ENCODE assay signal across 9 cellular contexts in the genomic region with DNA sequence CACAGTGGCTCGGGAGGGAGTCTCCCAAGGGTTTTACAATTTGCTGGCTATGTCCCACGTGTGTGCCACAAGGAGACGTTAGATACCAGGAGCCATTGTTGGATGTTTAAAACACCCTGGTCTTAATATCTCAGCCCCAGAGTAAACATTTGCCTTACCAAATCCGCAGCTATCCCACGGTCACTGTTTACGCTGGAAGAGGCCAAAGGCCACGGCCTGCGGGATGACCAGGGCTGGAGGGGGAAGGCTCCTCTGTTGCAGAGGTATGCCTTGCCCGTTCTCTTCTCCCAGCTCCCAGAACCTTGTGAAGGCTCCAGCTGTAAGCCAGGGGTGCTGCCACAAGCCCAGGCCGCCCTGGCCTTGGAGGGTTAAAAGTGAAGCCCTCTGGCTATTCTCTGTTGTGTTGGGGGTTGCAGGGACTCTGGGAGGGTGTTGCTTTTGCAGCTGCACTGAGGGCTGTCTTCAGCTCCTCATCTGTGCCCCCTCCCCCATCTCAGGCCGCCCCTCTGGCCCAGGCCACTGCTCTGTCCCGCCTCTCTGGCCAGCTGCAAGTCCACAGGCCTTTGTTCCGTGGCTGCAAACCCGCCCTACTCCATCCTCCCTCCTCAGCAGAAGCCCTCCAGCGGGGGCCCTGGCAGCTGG. TPM values are rescaled to one million over a fixed set of nuclear protein-coding genes. Genes with fewer than 3 reads are reported as not detected.
DNase-seq lines count a peak whose midpoint lies in the region; ATAC-seq and TF ChIP-seq lines count a peak whose summit lies in the region.
"Had no signal": no experiment of that assay in that cellular context is flagged by ENCODE, and none has a peak within 500 bp of the region (broad histone marks: within the 10 kb centered on the region; RNA-seq: fewer than 3 reads in every experiment).

No MANE protein-coding gene starts in this region.

- WGBS in SK-N-SH (ENCODE audit: low lambda C conversion rate): 92% methylated on average over 11 of the region's 15 CpGs

- H3K4me3 ChIP-seq in SK-N-SH (ENCODE audit: low read depth in 2 of 2, low read length in 1 of 2) (no peak overlapping the region), endocrine pancreas (ENCODE audit: control insufficient read depth, insufficient read depth, low read length) (peak overlapping the region; percentile 46), thoracic aorta (peak overlapping the region; percentile 87)

- TF ChIP-seq CTCF in SK-N-SH (IDR thresholded peaks at IDR 0.05): no peak
- TF ChIP-seq CTCF in thoracic aorta (IDR thresholded peaks at IDR 0.05): no peak

- H3K79me2 ChIP-seq in SK-N-SH (ENCODE audit: insufficient read depth): peaks cover 28% of the 10 kb centered on the region; the same call in 1 of the 2 replicates

- H3F3A ChIP-seq in SK-N-SH (replicated peaks; ENCODE audit: insufficient read depth): no peaks in the 10 kb centered on the region

- H4K20me1 ChIP-seq in SK-N-SH (ENCODE audit: insufficient read depth): no peaks in the 10 kb centered on the region

- ATAC-seq in SK-N-SH treated with all-trans-retinoic acid at 6 μM for 48 hours: no peak
- no peak for ATAC-seq in thoracic aorta (ENCODE audit: insufficient number of reproducible peaks, low FRiP score, low read depth)
- no peak for ATAC-seq in HG02870 (IDR thresholded peaks at IDR 0.05; ENCODE audit: unreplicated experiment)

- CTCF ChIA-PET in SK-N-SH (lab: Yijun Ruan, JAX): interaction anchor here (1.1 to 1.8 kb wide), 2 partner anchors 53 to 55 kb away, joined by 3 to 5 read pairs; no protein-coding TSS in a partner anchor

- no peak overlapping the region for H3K4me2 ChIP-seq in SK-N-SH

- H3K9me3 ChIP-seq in SK-N-SH (no peaks in the 10 kb centered on the region), endocrine pancreas (ENCODE audit: control insufficient read depth, low read length) (no peaks in the 10 kb centered on the region), thoracic aorta (no peaks in the 10 kb centered on the region)

- H3K9ac ChIP-seq in SK-N-SH: no peak overlapping the region
- peak overlapping the region; percentile 49 for H3K9ac ChIP-seq in endocrine pancreas (ENCODE audit: control insufficient read depth, insufficient read depth, low read length)

- H3K4me1 ChIP-seq in SK-N-SH (ENCODE audit: control insufficient read depth in 1 of 2, insufficient read depth in 2 of 2, low read depth in 1 of 2, low read length in 1 of 2) (peaks cover 6 to 36% of the 10 kb centered on the region in 2 experiments; a peak in 2 of 4 replicates), endocrine pancreas (ENCODE audit: control insufficient read depth, insufficient read depth, low read length) (peaks cover 24% of the 10 kb centered on the region), thoracic aorta (ENCODE audit: control insufficient read depth in 1 of 2, low read depth in 2 of 2) (peaks cover 60 to 74% of the 10 kb centered on the region in 2 donors)

- H3K9me2 ChIP-seq in SK-N-SH: no peaks in the 10 kb centered on the region

- TF ChIP-seq EP300 in SK-N-SH (IDR thresholded peaks at IDR 0.05; ENCODE audit: borderline replicate concordance in 1 of 2, low read depth in 1 of 2, low read length in 1 of 2): no peak

- DNase-seq in SK-N-SH (peak; percentile 67), mesenteric fat pad (ENCODE audit: low spot score) (peak; percentile 86), thoracic aorta (ENCODE audit: low spot score) (no peak), RPMI8226 (no peak), NCI-H446 (lab: John Stamatoyannopoulos, UW) (no peak)
- DNase-seq: NCI-H2227 treated with DMSO at 0.1 percent for 48 hours had no signal

- H2AFZ ChIP-seq in SK-N-SH (ENCODE audit: low read depth): no peak overlapping the region

- no peak for TF ChIP-seq RAD21 in SK-N-SH (IDR thresholded peaks at IDR 0.05; ENCODE audit: low read length)

- POLR2A ChIA-PET in SK-N-SH (lab: Yijun Ruan, JAX): interaction anchor here (2.1 kb wide), 1 partner anchor 56 kb away, joined by 6 read pairs; no protein-coding TSS in a partner anchor

- H3K27me3 ChIP-seq in SK-N-SH (ENCODE audit: insufficient read depth): no peaks in the 10 kb centered on the region
- H3K27me3 ChIP-seq in endocrine pancreas (ENCODE audit: control insufficient read depth, insufficient read depth, low read length): no peaks in the 10 kb centered on the region
- no peaks in the 10 kb centered on the region for H3K27me3 ChIP-seq in thoracic aorta (replicated peaks; ENCODE audit: insufficient read depth)

- H3K36me3 ChIP-seq in SK-N-SH (replicated peaks in 1 of 2; ENCODE audit: control insufficient read depth in 1 of 2, insufficient read depth in 2 of 2, low read length in 1 of 2) (no peaks in the 10 kb centered on the region), endocrine pancreas (ENCODE audit: control insufficient read depth, insufficient read depth, low read length) (no peaks in the 10 kb centered on the region), thoracic aorta (no peaks in the 10 kb centered on the region)

- H3K27ac ChIP-seq in SK-N-SH (ENCODE audit: low read depth in 2 of 2, low read length in 1 of 2): no peak overlapping the region; a peak in 1 of 4 replicates
- H3K27ac ChIP-seq in thoracic aorta: peak overlapping the region; percentile 90 to 91

TF ChIP-seq in SK-N-SH, 30 proteins besides CTCF, POLR2A, EP300 and RAD21 (continues in another document):
- no peak for TF ChIP-seq SMC3 (IDR thresholded peaks at IDR 0.05; ENCODE audit: low read depth, low read length)
- no peak for TF ChIP-seq YY1 (IDR thresholded peaks at IDR 0.05; ENCODE audit: low read depth)
- TF ChIP-seq GABPA (IDR thresholded peaks at IDR 0.05; ENCODE audit: low read depth): no peak
- TF ChIP-seq NRF1 (IDR thresholded peaks at IDR 0.05; ENCODE audit: low read depth, low read length): no peak
- TF ChIP-seq NFIC (IDR thresholded peaks at IDR 0.05; ENCODE audit: borderline replicate concordance): no peak
- TF ChIP-seq POLR2AphosphoS5 (IDR thresholded peaks at IDR 0.05; ENCODE audit: low read depth, low read length): no peak
- TF ChIP-seq, protein P1, sequence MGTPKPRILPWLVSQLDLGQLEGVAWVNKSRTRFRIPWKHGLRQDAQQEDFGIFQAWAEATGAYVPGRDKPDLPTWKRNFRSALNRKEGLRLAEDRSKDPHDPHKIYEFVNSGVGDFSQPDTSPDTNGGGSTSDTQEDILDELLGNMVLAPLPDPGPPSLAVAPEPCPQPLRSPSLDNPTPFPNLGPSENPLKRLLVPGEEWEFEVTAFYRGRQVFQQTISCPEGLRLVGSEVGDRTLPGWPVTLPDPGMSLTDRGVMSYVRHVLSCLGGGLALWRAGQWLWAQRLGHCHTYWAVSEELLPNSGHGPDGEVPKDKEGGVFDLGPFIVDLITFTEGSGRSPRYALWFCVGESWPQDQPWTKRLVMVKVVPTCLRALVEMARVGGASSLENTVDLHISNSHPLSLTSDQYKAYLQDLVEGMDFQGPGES (IDR thresholded peaks at IDR 0.05; ENCODE audit: low read depth, low read length): no peak
- TF ChIP-seq EZH2phosphoT487 (IDR thresholded peaks at IDR 0.05; ENCODE audit: borderline replicate concordance, low read depth): no peak
- no peak for TF ChIP-seq MAX (IDR thresholded peaks at IDR 0.05; ENCODE audit: low read depth)
- no peak for TF ChIP-seq TAF1 (IDR thresholded peaks at IDR 0.05; ENCODE audit: borderline replicate concordance, low read depth, low read length)
- TF ChIP-seq MEF2A (IDR thresholded peaks at IDR 0.05; ENCODE audit: borderline replicate concordance, low read depth): no peak
- no peak for TF ChIP-seq RXRA (IDR thresholded peaks at IDR 0.05; ENCODE audit: borderline replicate concordance, low read depth)

TF ChIP-seq in SK-N-SH treated with all-trans-retinoic acid at 6 μM for 48 hours, 23 proteins besides CTCF, POLR2A, EP300 and RAD21 (continues in another document):
- TF ChIP-seq ZNF8 (CRISPR knock-in tag; IDR thresholded peaks at IDR 0.05) (no peak), ESRRG (CRISPR knock-in tag; IDR thresholded peaks at IDR 0.05) (no peak), PPARA (CRISPR knock-in tag; IDR thresholded peaks at IDR 0.05; ENCODE audit: borderline replicate concordance) (no peak), RARB (CRISPR knock-in tag; IDR thresholded peaks at IDR 0.05) (no peak), ZFP30 (CRISPR knock-in tag; IDR thresholded peaks at IDR 0.05) (no peak)
- TF ChIP-seq, protein P2, sequence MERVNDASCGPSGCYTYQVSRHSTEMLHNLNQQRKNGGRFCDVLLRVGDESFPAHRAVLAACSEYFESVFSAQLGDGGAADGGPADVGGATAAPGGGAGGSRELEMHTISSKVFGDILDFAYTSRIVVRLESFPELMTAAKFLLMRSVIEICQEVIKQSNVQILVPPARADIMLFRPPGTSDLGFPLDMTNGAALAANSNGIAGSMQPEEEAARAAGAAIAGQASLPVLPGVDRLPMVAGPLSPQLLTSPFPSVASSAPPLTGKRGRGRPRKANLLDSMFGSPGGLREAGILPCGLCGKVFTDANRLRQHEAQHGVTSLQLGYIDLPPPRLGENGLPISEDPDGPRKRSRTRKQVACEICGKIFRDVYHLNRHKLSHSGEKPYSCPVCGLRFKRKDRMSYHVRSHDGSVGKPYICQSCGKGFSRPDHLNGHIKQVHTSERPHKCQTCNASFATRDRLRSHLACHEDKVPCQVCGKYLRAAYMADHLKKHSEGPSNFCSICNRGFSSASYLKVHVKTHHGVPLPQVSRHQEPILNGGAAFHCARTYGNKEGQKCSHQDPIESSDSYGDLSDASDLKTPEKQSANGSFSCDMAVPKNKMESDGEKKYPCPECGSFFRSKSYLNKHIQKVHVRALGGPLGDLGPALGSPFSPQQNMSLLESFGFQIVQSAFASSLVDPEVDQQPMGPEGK (CRISPR knock-in tag; IDR thresholded peaks at IDR 0.05; ENCODE audit: borderline replicate concordance): no peak
- TF ChIP-seq, protein P3, sequence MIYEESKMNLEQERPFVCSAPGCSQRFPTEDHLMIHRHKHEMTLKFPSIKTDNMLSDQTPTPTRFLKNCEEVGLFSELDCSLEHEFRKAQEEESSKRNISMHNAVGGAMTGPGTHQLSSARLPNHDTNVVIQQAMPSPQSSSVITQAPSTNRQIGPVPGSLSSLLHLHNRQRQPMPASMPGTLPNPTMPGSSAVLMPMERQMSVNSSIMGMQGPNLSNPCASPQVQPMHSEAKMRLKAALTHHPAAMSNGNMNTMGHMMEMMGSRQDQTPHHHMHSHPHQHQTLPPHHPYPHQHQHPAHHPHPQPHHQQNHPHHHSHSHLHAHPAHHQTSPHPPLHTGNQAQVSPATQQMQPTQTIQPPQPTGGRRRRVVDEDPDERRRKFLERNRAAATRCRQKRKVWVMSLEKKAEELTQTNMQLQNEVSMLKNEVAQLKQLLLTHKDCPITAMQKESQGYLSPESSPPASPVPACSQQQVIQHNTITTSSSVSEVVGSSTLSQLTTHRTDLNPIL (CRISPR knock-in tag; IDR thresholded peaks at IDR 0.05; ENCODE audit: low read depth): no peak

RNA-seq across cellular contexts. Expression of gene PLEKHG3, which starts 2.4 kb away (rescaled TPM):
- polyA plus RNA-seq in SK-N-SH (2012; rRNA removed): 4.9 and 5.1 TPM in 2 replicates
- polyA plus RNA-seq in SK-N-SH (2012; cell fraction: cytosol; rRNA removed): 2.6 and 4.0 TPM in 2 replicates
- polyA plus RNA-seq in SK-N-SH (2012; cell fraction: nucleus; rRNA removed): 18.3 and 21.2 TPM in 2 replicates
- total RNA-seq in mesenteric fat pad (35.6 TPM), thoracic aorta (10 to 100 TPM; 63.2 to 71.5 TPM)

Comparison
In these comparisons a context has a peak if more than half of its experiments do, and no peak if none do; other contexts are left out.
1. DNase-seq: peak in SK-N-SH (single experiment) and mesenteric fat pad (single experiment); none in thoracic aorta (single experiment), RPMI8226 (single experiment) and NCI-H446 (0 of 2).
2. H3K27ac ChIP-seq: peak in thoracic aorta (2 of 2); none in SK-N-SH (0 of 2).
3. H3K4me3 ChIP-seq: peak in endocrine pancreas (single experiment) and thoracic aorta (single experiment); none in SK-N-SH (0 of 2).